ENCODE assay signal across 11 cellular contexts in the genomic region with DNA sequence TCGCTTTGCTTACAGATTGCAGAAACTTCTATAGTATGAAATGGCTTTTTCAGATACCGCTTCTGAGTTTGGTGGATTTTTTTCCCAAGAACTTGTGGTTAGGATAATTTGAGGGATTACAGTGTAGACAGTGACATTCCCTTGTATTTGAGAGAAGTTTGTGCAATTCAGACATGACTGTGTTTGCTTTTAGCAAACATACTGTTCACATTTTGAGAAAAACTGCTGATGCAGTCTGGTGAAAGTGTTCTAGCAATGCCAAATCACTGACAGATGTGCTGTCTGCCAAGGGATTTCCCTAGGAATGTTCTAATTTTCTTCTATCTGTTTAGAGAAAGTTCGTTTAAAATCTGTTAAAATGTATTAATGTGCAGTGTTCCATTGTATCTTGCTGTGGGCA.
"Had no signal": no experiment of that assay in that cellular context is flagged by ENCODE, and none has a peak within 500 bp of the region (broad histone marks: within the 10 kb centered on the region; RNA-seq: fewer than 3 reads in every experiment).

No MANE protein-coding gene starts in this region.

- H3K36me3 Mint-ChIP-seq: stimulated activated memory B cell treated with anti-CD40 and anti-IgM and Interleukin-4, amounts not matched to agents 10 μg/mL and 1 μg/mL and 100 μg/mL, for 72 hours had no signal

- DNase-seq: activated CD4-positive, alpha-beta T cell treated with anti-CD3 and anti-CD28 coated beads, Interleukin-2, amount 10 ng/mL, durations not matched to agents 7 days and 5 days; activated CD4-positive, CD25-positive, alpha-beta regulatory T cell; activated naive CD4-positive, alpha-beta T cell treated with anti-CD3 and anti-CD28 coated beads, Interleukin-2, amount 50 U/mL, for 16 hours; hippocampal formation; naive thymus-derived CD4-positive, alpha-beta T cell; posterior cingulate gyrus; spleen; stimulated activated CD4-positive, alpha-beta T cell treated with anti-CD3 and anti-CD28 coated beads, Interleukin-1b, Interleukin-23, amount 100 ng/mL, for 48 hours had no signal

- H3K9me3 ChIP-seq: breast epithelium, neutrophil, spleen had no signal

- H3K36me3 ChIP-seq: breast epithelium, neutrophil, spleen had no signal

- H3K4me1 ChIP-seq: breast epithelium had no signal

- H3K9me3 Mint-ChIP-seq: activated CD4-positive, alpha-beta T cell treated with anti-CD3 and anti-CD28 coated beads, Interleukin-2, amount 10 ng/mL, durations not matched to agents 7 days and 5 days; naive thymus-derived CD4-positive, alpha-beta T cell; stimulated activated memory B cell treated with anti-CD40 and anti-IgM and Interleukin-4, amounts not matched to agents 10 μg/mL and 1 μg/mL and 100 μg/mL, for 72 hours had no signal

- H3K27me3 Mint-ChIP-seq: activated CD4-positive, alpha-beta T cell treated with anti-CD3 and anti-CD28 coated beads, Interleukin-2, amount 10 ng/mL, durations not matched to agents 7 days and 5 days had no signal

- H3K27ac ChIP-seq: breast epithelium, neutrophil, spleen had no signal

- H3K27me3 ChIP-seq: breast epithelium, neutrophil, spleen had no signal

- H3K4me3 Mint-ChIP-seq: activated CD4-positive, alpha-beta T cell treated with anti-CD3 and anti-CD28 coated beads, Interleukin-2, amount 10 ng/mL, durations not matched to agents 7 days and 5 days; naive thymus-derived CD4-positive, alpha-beta T cell; stimulated activated memory B cell treated with anti-CD40 and anti-IgM and Interleukin-4, amounts not matched to agents 10 μg/mL and 1 μg/mL and 100 μg/mL, for 72 hours had no signal

- ATAC-seq: naive thymus-derived CD4-positive, alpha-beta T cell; stimulated activated memory B cell treated with anti-CD40 and anti-IgM and Interleukin-4, amounts not matched to agents 10 μg/mL and 1 μg/mL and 100 μg/mL, for 72 hours had no signal

- H3K4me3 ChIP-seq: breast epithelium, spleen had no signal

- H3K27ac Mint-ChIP-seq: activated CD4-positive, alpha-beta T cell treated with anti-CD3 and anti-CD28 coated beads, Interleukin-2, amount 10 ng/mL, durations not matched to agents 7 days and 5 days; naive thymus-derived CD4-positive, alpha-beta T cell; stimulated activated memory B cell treated with anti-CD40 and anti-IgM and Interleukin-4, amounts not matched to agents 10 μg/mL and 1 μg/mL and 100 μg/mL, for 72 hours had no signal
